Comparison of ENCODE assay signal across 1 cellular context in the genomic region with DNA sequence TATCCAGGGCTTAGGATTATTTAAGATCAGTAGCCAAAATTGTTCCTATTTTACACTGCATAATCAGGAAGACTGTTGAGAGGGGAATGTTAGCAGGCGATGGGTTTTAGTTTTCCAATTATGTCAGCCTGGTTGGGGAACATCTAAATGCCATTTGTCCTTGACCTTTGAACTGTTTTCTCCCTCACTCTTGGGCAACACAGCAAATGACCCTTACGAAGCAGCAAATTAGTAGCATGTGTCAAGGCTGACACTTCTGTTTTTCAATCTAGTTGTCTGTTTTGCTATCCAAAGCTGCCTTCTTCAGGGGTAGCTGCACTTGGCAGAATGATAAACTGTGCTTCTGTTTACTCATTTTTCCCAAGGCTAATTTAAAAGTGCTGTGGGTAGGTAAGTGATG.
A peak's percentile ranks its signal among the peaks of the same experiment; 100 is the strongest.
TF ChIP-seq lines count a peak whose summit lies in the region.

No MANE protein-coding gene starts in this region.

TF ChIP-seq in HepG2, 621 proteins besides CTCF, POLR2A, EP300 and RAD21 (continued from another document):
- TF ChIP-seq NR2C2 (CRISPR knock-in tag; IDR thresholded peaks at IDR 0.05; ENCODE audit: borderline replicate concordance) (peak; percentile 89), ZNF598 (CRISPR knock-in tag; IDR thresholded peaks at IDR 0.05; ENCODE audit: borderline replicate concordance) (no peak), ZNF572 (CRISPR knock-in tag; IDR thresholded peaks at IDR 0.05) (no peak), PPARG (CRISPR knock-in tag; conservative IDR thresholded peaks at IDR 0.05) (0 out of 2 replicates have a peak, but pooled peaks have one; percentile 29), NRL (CRISPR knock-in tag; IDR thresholded peaks at IDR 0.05; ENCODE audit: borderline replicate concordance) (no peak), PAF1 (CRISPR knock-in tag; IDR thresholded peaks at IDR 0.05) (no peak), MIXL1 (CRISPR knock-in tag; IDR thresholded peaks at IDR 0.05) (peak; percentile 40; the same call in 1 of the 2 replicates), ZNF331 (CRISPR knock-in tag; IDR thresholded peaks at IDR 0.05) (no peak), NR2F1 (CRISPR knock-in tag; IDR thresholded peaks at IDR 0.05) (peak in 1 of 2 experiments; percentile 47; a peak in 1 of 4 replicates), POGZ (CRISPR knock-in tag; IDR thresholded peaks at IDR 0.05) (peak; percentile 68), SP1 (IDR thresholded peaks at IDR 0.05) (no peak), SP1 (CRISPR knock-in tag; IDR thresholded peaks at IDR 0.05) (no peak), ZEB1 (IDR thresholded peaks at IDR 0.05; ENCODE audit: insufficient replicate concordance, low read depth) (no peak), HNF4A (CRISPR knock-in tag; IDR thresholded peaks at IDR 0.05) (peak; percentile 90), MIER3 (CRISPR knock-in tag; IDR thresholded peaks at IDR 0.05; ENCODE audit: borderline replicate concordance) (no peak), ZNF773 (CRISPR knock-in tag; IDR thresholded peaks at IDR 0.05; ENCODE audit: borderline replicate concordance) (no peak), SOX13 (IDR thresholded peaks at IDR 0.05) (no peak), SOX13 (CRISPR knock-in tag; conservative IDR thresholded peaks at IDR 0.05 in 1 of 2, IDR thresholded peaks at IDR 0.05 in 1 of 2) (0 out of 4 replicates have a peak, but pooled peaks of 1 of the 2 experiments have one; percentile 9), ZNF335 (CRISPR knock-in tag; IDR thresholded peaks at IDR 0.05) (no peak), TBX2 (CRISPR knock-in tag; IDR thresholded peaks at IDR 0.05; ENCODE audit: borderline replicate concordance) (peak; percentile 57; the same call in 1 of the 2 replicates), ZNF530 (CRISPR knock-in tag; IDR thresholded peaks at IDR 0.05; ENCODE audit: low read depth) (no peak), ZNF781 (CRISPR knock-in tag; IDR thresholded peaks at IDR 0.05; ENCODE audit: borderline replicate concordance, not compliant biosample characterization) (no peak)
- TF ChIP-seq, protein P1, sequence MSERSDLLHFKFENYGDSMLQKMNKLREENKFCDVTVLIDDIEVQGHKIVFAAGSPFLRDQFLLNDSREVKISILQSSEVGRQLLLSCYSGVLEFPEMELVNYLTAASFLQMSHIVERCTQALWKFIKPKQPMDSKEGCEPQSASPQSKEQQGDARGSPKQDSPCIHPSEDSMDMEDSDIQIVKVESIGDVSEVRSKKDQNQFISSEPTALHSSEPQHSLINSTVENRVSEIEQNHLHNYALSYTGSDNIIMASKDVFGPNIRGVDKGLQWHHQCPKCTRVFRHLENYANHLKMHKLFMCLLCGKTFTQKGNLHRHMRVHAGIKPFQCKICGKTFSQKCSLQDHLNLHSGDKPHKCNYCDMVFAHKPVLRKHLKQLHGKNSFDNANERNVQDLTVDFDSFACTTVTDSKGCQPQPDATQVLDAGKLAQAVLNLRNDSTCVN (CRISPR knock-in tag; IDR thresholded peaks at IDR 0.05; ENCODE audit: borderline replicate concordance): no peak
- TF ChIP-seq, protein P2, sequence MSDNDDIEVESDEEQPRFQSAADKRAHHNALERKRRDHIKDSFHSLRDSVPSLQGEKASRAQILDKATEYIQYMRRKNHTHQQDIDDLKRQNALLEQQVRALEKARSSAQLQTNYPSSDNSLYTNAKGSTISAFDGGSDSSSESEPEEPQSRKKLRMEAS (IDR thresholded peaks at IDR 0.05): peak; percentile 27; the same call in 1 of the 2 replicates
- TF ChIP-seq, protein P3, sequence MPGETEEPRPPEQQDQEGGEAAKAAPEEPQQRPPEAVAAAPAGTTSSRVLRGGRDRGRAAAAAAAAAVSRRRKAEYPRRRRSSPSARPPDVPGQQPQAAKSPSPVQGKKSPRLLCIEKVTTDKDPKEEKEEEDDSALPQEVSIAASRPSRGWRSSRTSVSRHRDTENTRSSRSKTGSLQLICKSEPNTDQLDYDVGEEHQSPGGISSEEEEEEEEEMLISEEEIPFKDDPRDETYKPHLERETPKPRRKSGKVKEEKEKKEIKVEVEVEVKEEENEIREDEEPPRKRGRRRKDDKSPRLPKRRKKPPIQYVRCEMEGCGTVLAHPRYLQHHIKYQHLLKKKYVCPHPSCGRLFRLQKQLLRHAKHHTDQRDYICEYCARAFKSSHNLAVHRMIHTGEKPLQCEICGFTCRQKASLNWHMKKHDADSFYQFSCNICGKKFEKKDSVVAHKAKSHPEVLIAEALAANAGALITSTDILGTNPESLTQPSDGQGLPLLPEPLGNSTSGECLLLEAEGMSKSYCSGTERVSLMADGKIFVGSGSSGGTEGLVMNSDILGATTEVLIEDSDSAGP (CRISPR knock-in tag; IDR thresholded peaks at IDR 0.05; ENCODE audit: borderline replicate concordance): no peak
- TF ChIP-seq, protein P4, sequence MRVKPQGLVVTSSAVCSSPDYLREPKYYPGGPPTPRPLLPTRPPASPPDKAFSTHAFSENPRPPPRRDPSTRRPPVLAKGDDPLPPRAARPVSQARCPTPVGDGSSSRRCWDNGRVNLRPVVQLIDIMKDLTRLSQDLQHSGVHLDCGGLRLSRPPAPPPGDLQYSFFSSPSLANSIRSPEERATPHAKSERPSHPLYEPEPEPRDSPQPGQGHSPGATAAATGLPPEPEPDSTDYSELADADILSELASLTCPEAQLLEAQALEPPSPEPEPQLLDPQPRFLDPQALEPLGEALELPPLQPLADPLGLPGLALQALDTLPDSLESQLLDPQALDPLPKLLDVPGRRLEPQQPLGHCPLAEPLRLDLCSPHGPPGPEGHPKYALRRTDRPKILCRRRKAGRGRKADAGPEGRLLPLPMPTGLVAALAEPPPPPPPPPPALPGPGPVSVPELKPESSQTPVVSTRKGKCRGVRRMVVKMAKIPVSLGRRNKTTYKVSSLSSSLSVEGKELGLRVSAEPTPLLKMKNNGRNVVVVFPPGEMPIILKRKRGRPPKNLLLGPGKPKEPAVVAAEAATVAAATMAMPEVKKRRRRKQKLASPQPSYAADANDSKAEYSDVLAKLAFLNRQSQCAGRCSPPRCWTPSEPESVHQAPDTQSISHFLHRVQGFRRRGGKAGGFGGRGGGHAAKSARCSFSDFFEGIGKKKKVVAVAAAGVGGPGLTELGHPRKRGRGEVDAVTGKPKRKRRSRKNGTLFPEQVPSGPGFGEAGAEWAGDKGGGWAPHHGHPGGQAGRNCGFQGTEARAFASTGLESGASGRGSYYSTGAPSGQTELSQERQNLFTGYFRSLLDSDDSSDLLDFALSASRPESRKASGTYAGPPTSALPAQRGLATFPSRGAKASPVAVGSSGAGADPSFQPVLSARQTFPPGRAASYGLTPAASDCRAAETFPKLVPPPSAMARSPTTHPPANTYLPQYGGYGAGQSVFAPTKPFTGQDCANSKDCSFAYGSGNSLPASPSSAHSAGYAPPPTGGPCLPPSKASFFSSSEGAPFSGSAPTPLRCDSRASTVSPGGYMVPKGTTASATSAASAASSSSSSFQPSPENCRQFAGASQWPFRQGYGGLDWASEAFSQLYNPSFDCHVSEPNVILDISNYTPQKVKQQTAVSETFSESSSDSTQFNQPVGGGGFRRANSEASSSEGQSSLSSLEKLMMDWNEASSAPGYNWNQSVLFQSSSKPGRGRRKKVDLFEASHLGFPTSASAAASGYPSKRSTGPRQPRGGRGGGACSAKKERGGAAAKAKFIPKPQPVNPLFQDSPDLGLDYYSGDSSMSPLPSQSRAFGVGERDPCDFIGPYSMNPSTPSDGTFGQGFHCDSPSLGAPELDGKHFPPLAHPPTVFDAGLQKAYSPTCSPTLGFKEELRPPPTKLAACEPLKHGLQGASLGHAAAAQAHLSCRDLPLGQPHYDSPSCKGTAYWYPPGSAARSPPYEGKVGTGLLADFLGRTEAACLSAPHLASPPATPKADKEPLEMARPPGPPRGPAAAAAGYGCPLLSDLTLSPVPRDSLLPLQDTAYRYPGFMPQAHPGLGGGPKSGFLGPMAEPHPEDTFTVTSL (CRISPR knock-in tag; IDR thresholded peaks at IDR 0.05; ENCODE audit: borderline replicate concordance): peak; percentile 54; the same call in 1 of the 2 replicates
- TF ChIP-seq, protein P5, sequence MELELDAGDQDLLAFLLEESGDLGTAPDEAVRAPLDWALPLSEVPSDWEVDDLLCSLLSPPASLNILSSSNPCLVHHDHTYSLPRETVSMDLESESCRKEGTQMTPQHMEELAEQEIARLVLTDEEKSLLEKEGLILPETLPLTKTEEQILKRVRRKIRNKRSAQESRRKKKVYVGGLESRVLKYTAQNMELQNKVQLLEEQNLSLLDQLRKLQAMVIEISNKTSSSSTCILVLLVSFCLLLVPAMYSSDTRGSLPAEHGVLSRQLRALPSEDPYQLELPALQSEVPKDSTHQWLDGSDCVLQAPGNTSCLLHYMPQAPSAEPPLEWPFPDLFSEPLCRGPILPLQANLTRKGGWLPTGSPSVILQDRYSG (CRISPR knock-in tag; IDR thresholded peaks at IDR 0.05): no peak
